In the genomic region with DNA sequence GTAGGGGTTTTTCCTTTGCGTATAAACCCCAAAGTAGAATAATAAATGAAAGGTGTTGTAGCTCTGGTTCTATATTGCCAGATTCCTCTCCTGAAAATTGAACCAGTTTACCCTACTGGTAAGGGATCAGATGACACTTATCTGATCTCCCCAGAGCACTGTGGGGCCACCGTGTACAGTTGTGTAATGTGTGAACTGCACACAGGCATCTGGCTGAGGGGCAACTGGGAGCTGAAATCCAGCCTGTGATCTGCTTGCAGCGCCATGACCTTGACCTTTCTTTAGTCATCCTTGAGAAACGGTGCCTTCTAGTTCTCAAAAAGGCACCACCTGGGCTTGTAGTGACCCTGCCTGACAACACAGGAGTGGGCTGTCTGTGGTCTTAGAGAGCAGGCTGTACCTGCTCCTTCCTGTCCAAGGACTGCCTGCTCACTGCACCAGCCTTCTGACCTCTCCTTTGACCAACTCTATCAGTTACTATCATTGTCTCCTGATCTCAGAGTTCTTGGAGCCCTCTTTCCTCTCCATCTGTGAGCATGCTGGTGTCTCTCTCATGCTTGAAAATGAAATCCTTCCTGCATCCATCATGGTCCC, we compare ENCODE assay signal across 27 cellular contexts. TPM values are rescaled to one million over a fixed set of nuclear protein-coding genes. Genes with fewer than 3 reads are reported as not detected.
A peak's percentile ranks its signal among the peaks of the same experiment; 100 is the strongest.
DNase-seq lines count a peak whose midpoint lies in the region; ATAC-seq, FAIRE-seq and TF ChIP-seq lines count a peak whose summit lies in the region.
"Had no signal": no experiment of that assay in that cellular context is flagged by ENCODE, and none has a peak within 500 bp of the region (broad histone marks: within the 10 kb centered on the region; RNA-seq: fewer than 3 reads in every experiment).

No MANE protein-coding gene starts in this region.

- WGBS in SK-N-SH (ENCODE audit: low lambda C conversion rate) = 42% methylated on average over 4 of the region's 4 CpGs
- WGBS in K562 (ENCODE audit: insufficient coverage, low coverage, missing lambda C conversion rate) = 28% methylated on average over 4 of the region's 4 CpGs
- 20 to 40% (median 27%) methylated on average over 4 of the region's 4 CpGs for WGBS in psoas muscle, 3 donors

- no peaks in the 10 kb centered on the region for H3F3A ChIP-seq in SK-N-SH (replicated peaks; ENCODE audit: insufficient read depth)

- H3K4me3 ChIP-seq in SK-N-SH (ENCODE audit: low read depth in 2 of 2, low read length in 1 of 2) (no peak overlapping the region), K562 (no peak overlapping the region), psoas muscle (no peak overlapping the region)
- H3K4me3 ChIP-seq: ascending aorta, skin epidermis, upper lobe of right lung had no signal

- no TSS peak for BruUV-seq in K562 (replicated peaks; lab: Mats Ljungman, UMichigan)

- no peak overlapping the region for H3K9ac ChIP-seq in SK-N-SH
- H3K9ac ChIP-seq in K562 (ENCODE audit: insufficient read depth in 1 of 2, low read depth in 2 of 2, low read length in 2 of 2) = peak overlapping the region in 1 of 2 experiments; percentile 53; a peak in 1 of 4 replicates

- TF ChIP-seq CTCF in SK-N-SH (IDR thresholded peaks at IDR 0.05) (no peak), K562 (IDR thresholded peaks at IDR 0.05 in 2 of 3, conservative IDR thresholded peaks at IDR 0.05 in 1 of 3; ENCODE audit: insufficient read depth in 2 of 3, low read depth in 1 of 3, low read length in 3 of 3) (no peak), psoas muscle (IDR thresholded peaks at IDR 0.05) (no peak)

- H3K4me2 ChIP-seq in SK-N-SH (no peak overlapping the region), K562 (ENCODE audit: insufficient read depth, low read length) (no peak overlapping the region; the same call in 1 of the 2 replicates)

- DNase-seq in SK-N-SH (peak; percentile 25), HuH-7 (ENCODE audit: low spot score) (peak; percentile 63), K562 (ENCODE audit: extremely low read depth in 1 of 4, low spot score in 3 of 4) (peak in 1 of 4 experiments; percentile 36), psoas muscle (no peak)
- DNase-seq: activated CD8-positive, alpha-beta T cell treated with anti-CD3 and anti-CD28 coated beads for 36 hours; activated naive CD4-positive, alpha-beta T cell treated with anti-CD3 and anti-CD28 coated beads for 36 hours; activated T-cell treated with anti-CD3 and anti-CD28 coated beads, Interleukin-2, amount 50 U/mL, for 24 hours; cerebellar nuclear complex; DMS153; effector memory CD4-positive, alpha-beta T cell; hippocampal formation; islet precursor cell; mesendoderm; naive thymus-derived CD8-positive, alpha-beta T cell; Right ventricle myocardium superior; stimulated activated CD4-positive, alpha-beta T cell treated with anti-CD3 and anti-CD28 coated beads, Interleukin-4, amount 100 ng/mL, for 1 hour; T-helper 17 cell; upper lobe of right lung; WERI-Rb-1 had no signal

- H3K4me1 ChIP-seq in SK-N-SH (ENCODE audit: control insufficient read depth in 1 of 2, insufficient read depth in 2 of 2, low read depth in 1 of 2, low read length in 1 of 2) (peaks cover 0 to 4% of the 10 kb centered on the region in 2 experiments; a peak in 1 of 4 replicates), K562 (replicated peaks in 1 of 2; ENCODE audit: control insufficient read depth in 2 of 2, insufficient read depth in 2 of 2, low read length in 2 of 2) (peaks cover 4 to 7% of the 10 kb centered on the region in 2 experiments; a peak in 3 of 5 replicates), psoas muscle (peaks cover 9% of the 10 kb centered on the region)
- H3K4me1 ChIP-seq: ascending aorta, upper lobe of right lung had no signal

- TF ChIP-seq RAD21 in SK-N-SH (IDR thresholded peaks at IDR 0.05; ENCODE audit: low read length) (no peak), K562 (CRISPR knock-in tag; conservative IDR thresholded peaks at IDR 0.05 in 1 of 2, IDR thresholded peaks at IDR 0.05 in 1 of 2) (no peak)

- H3K9me1 ChIP-seq in K562 (ENCODE audit: control insufficient read depth, insufficient read depth, low read length) = no peaks in the 10 kb centered on the region

- H3K36me3 ChIP-seq in SK-N-SH (replicated peaks in 1 of 2; ENCODE audit: control insufficient read depth in 1 of 2, insufficient read depth in 2 of 2, low read length in 1 of 2) (no peaks in the 10 kb centered on the region), K562 (ENCODE audit: control insufficient read depth, insufficient read depth, low read length) (no peaks in the 10 kb centered on the region), psoas muscle (ENCODE audit: insufficient read depth in 1 of 2, low read depth in 1 of 2) (no peaks in the 10 kb centered on the region)
- H3K36me3 ChIP-seq: ascending aorta, upper lobe of right lung, WERI-Rb-1 had no signal

- H3K27ac ChIP-seq in SK-N-SH (ENCODE audit: low read depth in 2 of 2, low read length in 1 of 2) (no peak overlapping the region), K562 (ENCODE audit: extremely low read depth, low read depth, low read length) (no peak overlapping the region), psoas muscle (no peak overlapping the region)
- H3K27ac ChIP-seq: ascending aorta, skin epidermis, upper lobe of right lung, WERI-Rb-1 had no signal

- H3K27me3 ChIP-seq in SK-N-SH (ENCODE audit: insufficient read depth) (no peaks in the 10 kb centered on the region; the same call in 1 of the 2 replicates), K562 (ENCODE audit: control insufficient read depth in 2 of 2, insufficient read depth in 2 of 2, low read length in 2 of 2) (no peaks in the 10 kb centered on the region), psoas muscle (ENCODE audit: insufficient read depth in 3 of 3, low read length in 2 of 3) (no peaks in the 10 kb centered on the region)
- H3K27me3 ChIP-seq: ascending aorta, upper lobe of right lung had no signal

- no peak for TF ChIP-seq EP300 in SK-N-SH (IDR thresholded peaks at IDR 0.05; ENCODE audit: borderline replicate concordance in 1 of 2, low read depth in 1 of 2, low read length in 1 of 2)
- no peak for TF ChIP-seq EP300 in K562 (IDR thresholded peaks at IDR 0.05; ENCODE audit: low read length)

- FAIRE-seq in K562 (lab: Jason Lieb, UNC) = peak; percentile 23

- CTCF ChIA-PET in SK-N-SH (lab: Yijun Ruan, JAX) (interaction anchor here (0.8 to 2.1 kb wide), 3 partner anchors 52 to 70 kb away, joined by 3 to 7 read pairs (median 3); no protein-coding TSS in a partner anchor), K562 (lab: Yijun Ruan, JAX; ENCODE audit: low intra/inter-chr PET ratio) (interaction anchor here (1.1 kb wide), 1 partner anchor 67 kb away, joined by 5 read pairs; no protein-coding TSS in a partner anchor)

- in situ Hi-C loops in K562 (cut with MboI) = no loop called here

- POLR2A ChIA-PET in SK-N-SH (lab: Yijun Ruan, JAX) = no interaction called here
- POLR2A ChIA-PET in K562 (lab: Yijun Ruan, JAX) = interaction anchor here (0.8 to 1.6 kb wide), 3 partner anchors 10 to 33 kb away, joined by 3 to 5 read pairs (median 4); no protein-coding TSS in a partner anchor

- ATAC-seq in SK-N-SH treated with all-trans-retinoic acid at 6 μM for 48 hours (no peak), K562 (peak; percentile 68), psoas muscle (peak; percentile 43 to 92 (median 90)), GM21515 (IDR thresholded peaks at IDR 0.05; ENCODE audit: unreplicated experiment) (no peak), GM21360 (IDR thresholded peaks at IDR 0.05; ENCODE audit: unreplicated experiment) (no peak)
- ATAC-seq in activated CD4-positive, CD25-positive, alpha-beta regulatory T cell treated with anti-CD3 and anti-CD28 coated beads, Interleukin-2, amount 50 U/mL, for 24 hours = no peak
- ATAC-seq: activated CD8-positive, alpha-beta T cell treated with anti-CD3 and anti-CD28 coated beads for 36 hours; naive thymus-derived CD8-positive, alpha-beta T cell; T-helper 17 cell; upper lobe of right lung had no signal

- H3K79me2 ChIP-seq in SK-N-SH (ENCODE audit: insufficient read depth) (no peaks in the 10 kb centered on the region), K562 (ENCODE audit: control insufficient read depth, insufficient read depth, low read length) (no peaks in the 10 kb centered on the region)

- no peaks in the 10 kb centered on the region for H4K20me1 ChIP-seq in SK-N-SH (ENCODE audit: insufficient read depth)
- H4K20me1 ChIP-seq in K562 (replicated peaks; ENCODE audit: control insufficient read depth, insufficient read depth, low read length) = no peaks in the 10 kb centered on the region

- H2AFZ ChIP-seq in SK-N-SH (ENCODE audit: low read depth) (no peak overlapping the region), K562 (ENCODE audit: low read depth, low read length) (peak overlapping the region; percentile 7; the same call in 1 of the 2 replicates)

- intact Hi-C loops in K562 (cut with micrococcal nuclease) (loop anchor here (5.0 kb wide), 1 partner anchor 67 kb away; no protein-coding TSS in a partner anchor), psoas muscle (cut with DNase I) (no loop called here)

- TF ChIP-seq POLR2A in K562 (conservative IDR thresholded peaks at IDR 0.05) = no peak

- H3K9me3 ChIP-seq in SK-N-SH (no peaks in the 10 kb centered on the region), K562 (replicated peaks; ENCODE audit: control insufficient read depth, insufficient read depth, low read depth, low read length) (no peaks in the 10 kb centered on the region), psoas muscle (no peaks in the 10 kb centered on the region)
- H3K9me3 ChIP-seq: ascending aorta, upper lobe of right lung had no signal

- no peaks in the 10 kb centered on the region for H3K9me2 ChIP-seq in SK-N-SH

RNA-seq across cellular contexts. Expression of a gene that starts 40.2 kb away (rescaled TPM):
- 0.05 and 0.06 TPM in 2 replicates for polyA plus RNA-seq in SK-N-SH (2012; rRNA removed)
- polyA plus RNA-seq in SK-N-SH (2012; cell fraction: cytosol; rRNA removed) = 0.06 and 0.07 TPM in 2 replicates
- 0.11 and 0.14 TPM in 2 replicates for polyA plus RNA-seq in SK-N-SH (2012; cell fraction: nucleus; rRNA removed)
- total RNA-seq in K562 (2011; cell fraction: chromatin; rRNA removed; ENCODE audit: low replicate concordance) = not detected in 2 replicates
- not detected in 2 replicates for total RNA-seq in K562 (2011; cell fraction: nucleolus; rRNA removed)
- total RNA-seq in K562 (2011; cell fraction: nucleoplasm; rRNA removed) = 0.23 TPM in 1 of 2 replicates, not detected in the other
- not detected in 2 replicates for total RNA-seq in K562 (2014; rRNA removed)
- total RNA-seq in K562 (2014; rRNA removed; fragmentation: Illumina TruSeq; extraction: Trizol) = not detected in 2 replicates
- 0.04 TPM in 2 replicates for total RNA-seq in K562 (2015; rRNA removed; fragmentation: Illumina TruSeq; extraction: Trizol)
- total RNA-seq in K562 (2021) = not detected in 2 replicates
- not detected in 2 replicates for polyA plus RNA-seq in K562 (2011; rRNA removed)
- polyA plus RNA-seq in K562 (2011; cell fraction: cytosol; rRNA removed) = 0.03 TPM in 1 of 2 replicates, not detected in the other
- not detected in 2 replicates for polyA plus RNA-seq in K562 (2011; cell fraction: nucleus; rRNA removed)
- polyA plus RNA-seq in K562 (2012) = 0.04 and 0.05 TPM in 2 replicates
- 0.03 TPM in 1 of 2 replicates, not detected in the other for polyA plus RNA-seq in K562 (2014; fragmentation: Illumina TruSeq; extraction: Trizol)
- under 1 TPM in 1 of 2 experiments, not detected in 1; 0.01 TPM for polyA plus RNA-seq in K562 (2014; fragmentation: Nextera tagmentation; extraction: Ambion mirVana)
- 0.01 TPM in 1 of 2 replicates, not detected in the other for polyA plus RNA-seq in K562 (2014; rRNA removed)
- not detected in 2 replicates for polyA minus RNA-seq in K562 (2011; rRNA and poly(A)+ RNA removed)
- polyA minus RNA-seq in K562 (2011; cell fraction: cytosol; rRNA and poly(A)+ RNA removed) = not detected in 2 replicates
- polyA minus RNA-seq in K562 (2011; cell fraction: nucleus; rRNA and poly(A)+ RNA removed) = not detected in 2 replicates
- under 1 TPM; 0.04 to 0.26 (median 0.08) TPM for total RNA-seq in psoas muscle
- under 1 TPM; 0.09 to 0.15 (median 0.10) TPM for polyA plus RNA-seq in psoas muscle
- total RNA-seq: activated CD8-positive, alpha-beta T cell treated with anti-CD3 and anti-CD28 coated beads for 36 hours; activated naive CD4-positive, alpha-beta T cell treated with anti-CD3 and anti-CD28 coated beads for 36 hours; ascending aorta; naive thymus-derived CD8-positive, alpha-beta T cell; OCI-LY7; T-helper 17 cell had no signal
- polyA plus RNA-seq: CD14-positive monocyte; naive thymus-derived CD8-positive, alpha-beta T cell had no signal

RNA-seq across cellular contexts. Expression of a gene that starts 56.2 kb away (rescaled TPM):
- 1.3 and 1.9 TPM in 2 replicates for polyA plus RNA-seq in SK-N-SH (2012; rRNA removed)
- 2.0 TPM in 2 replicates for polyA plus RNA-seq in SK-N-SH (2012; cell fraction: cytosol; rRNA removed)
- 0.89 and 1.7 TPM in 2 replicates for polyA plus RNA-seq in SK-N-SH (2012; cell fraction: nucleus; rRNA removed)
- total RNA-seq in K562 (2011; cell fraction: chromatin; rRNA removed; ENCODE audit: low replicate concordance) = 6.6 and 7.6 TPM in 2 replicates
- total RNA-seq in K562 (2011; cell fraction: nucleolus; rRNA removed) = 4.6 and 5.3 TPM in 2 replicates
- 6.6 and 9.2 TPM in 2 replicates for total RNA-seq in K562 (2011; cell fraction: nucleoplasm; rRNA removed)
- 3.1 and 3.6 TPM in 2 replicates for total RNA-seq in K562 (2014; rRNA removed)
- 4.3 and 5.6 TPM in 2 replicates for total RNA-seq in K562 (2014; rRNA removed; fragmentation: Illumina TruSeq; extraction: Trizol)
- total RNA-seq in K562 (2015; rRNA removed; fragmentation: Illumina TruSeq; extraction: Trizol) = 5.8 and 6.3 TPM in 2 replicates
- total RNA-seq in K562 (2021) = 4.1 and 4.9 TPM in 2 replicates
- polyA plus RNA-seq in K562 (2011; rRNA removed) = 4.7 and 4.9 TPM in 2 replicates
- polyA plus RNA-seq in K562 (2011; cell fraction: cytosol; rRNA removed) = 1.2 and 3.2 TPM in 2 replicates
- polyA plus RNA-seq in K562 (2011; cell fraction: nucleus; rRNA removed) = 1.7 and 3.6 TPM in 2 replicates
- 2.9 and 4.4 TPM in 2 replicates for polyA plus RNA-seq in K562 (2012)
- 3.3 and 3.5 TPM in 2 replicates for polyA plus RNA-seq in K562 (2014; fragmentation: Illumina TruSeq; extraction: Trizol)
- 1 to 10 TPM; 1.1 to 2.0 TPM for polyA plus RNA-seq in K562 (2014; fragmentation: Nextera tagmentation; extraction: Ambion mirVana)
- 2.6 TPM in 2 replicates for polyA plus RNA-seq in K562 (2014; rRNA removed)
- polyA minus RNA-seq in K562 (2011; rRNA and poly(A)+ RNA removed) = 13.8 and 13.9 TPM in 2 replicates
- polyA minus RNA-seq in K562 (2011; cell fraction: cytosol; rRNA and poly(A)+ RNA removed) = 4.2 and 6.2 TPM in 2 replicates
- polyA minus RNA-seq in K562 (2011; cell fraction: nucleus; rRNA and poly(A)+ RNA removed) = 1.9 and 4.0 TPM in 2 replicates
- 10 to 100 TPM in 1 of 4 donors, 1 to 10 TPM in 3; 4.1 to 20.1 (median 6.4) TPM for total RNA-seq in psoas muscle
- polyA plus RNA-seq in psoas muscle = 10 to 100 TPM in 1 of 3 donors, 1 to 10 TPM in 2; 4.0 to 14.3 (median 8.0) TPM

Comparison
In these comparisons a context has a peak if more than half of its experiments do, and no peak if none do; other contexts are left out.
1. DNase-seq: peak in SK-N-SH (single experiment) and HuH-7 (single experiment); none in psoas muscle (0 of 2).
2. ATAC-seq: peak in K562 (single experiment) and psoas muscle (4 of 4); none in SK-N-SH treated with all-trans-retinoic acid at 6 μM for 48 hours (single experiment), GM21515 (single experiment), activated CD4-positive, CD25-positive, alpha-beta regulatory T cell treated with anti-CD3 and anti-CD28 coated beads, Interleukin-2, amount 50 U/mL, for 24 hours (0 of 2) and GM21360 (single experiment).